Comparison of ENCODE assay signal across 24 cellular contexts in genomic region chr15:61138151-61138550, GRCh38.
DNase-seq lines count a peak whose midpoint lies in the region; ATAC-seq, FAIRE-seq and TF ChIP-seq lines count a peak whose summit lies in the region.
"Had no signal": no experiment of that assay in that cellular context is flagged by ENCODE, and none has a peak within 500 bp of the region (broad histone marks: within the 10 kb centered on the region; RNA-seq: fewer than 3 reads in every experiment).

No MANE protein-coding gene starts in this region.

- H3K9me3 Mint-ChIP-seq in astrocyte (ENCODE audit: unreplicated experiment): no peaks in the 10 kb centered on the region
- H3K9me3 Mint-ChIP-seq: CD4-positive, CD25-positive, alpha-beta regulatory T cell; H9 had no signal

- DNase-seq in EH (ENCODE audit: low read depth) (peak; percentile 6), astrocyte (ENCODE audit: low read depth) (peak; percentile 51), kidney (no peak), H7 (no peak), putamen (ENCODE audit: low spot score) (no peak)
- DNase-seq: CD4-positive, CD25-positive, alpha-beta regulatory T cell; COR-L47; DMS 273 treated with DMSO at 0.1 percent for 48 hours; EL; H9; NCI-H1048; NCI-H1436; NCI-H2029; NCI-H345; NCI-H524 treated with DMSO at 0.1 percent for 48 hours; PC-3; SIG-M5 had no signal

- no peaks in the 10 kb centered on the region for H3K36me3 Mint-ChIP-seq in astrocyte (ENCODE audit: low read depth, unreplicated experiment)
- H3K36me3 Mint-ChIP-seq: CD4-positive, CD25-positive, alpha-beta regulatory T cell had no signal

- TF ChIP-seq CTCF in astrocyte (IDR thresholded peaks at IDR 0.05; ENCODE audit: insufficient read depth, low read depth, low read length) (no peak), kidney (IDR thresholded peaks at IDR 0.05; ENCODE audit: borderline replicate concordance, extremely low read depth, insufficient read depth) (no peak)

- H3K27me3 ChIP-seq in astrocyte (ENCODE audit: insufficient read depth, low read length): no peaks in the 10 kb centered on the region
- H3K27me3 ChIP-seq in H7 (ENCODE audit: control insufficient read depth, insufficient read depth, low read length): no peaks in the 10 kb centered on the region

- H2AFZ ChIP-seq in astrocyte (ENCODE audit: low read depth, low read length): no peak overlapping the region

- no peak for FAIRE-seq in astrocyte (lab: Jason Lieb, UNC)
- peak; percentile 17 for FAIRE-seq in kidney (lab: Jason Lieb, UNC)
- FAIRE-seq: GM12878, GM19239 had no signal

- H4K20me1 ChIP-seq in astrocyte (ENCODE audit: insufficient read depth, low read length): peaks cover 12% of the 10 kb centered on the region

- H3K9me3 ChIP-seq in astrocyte (ENCODE audit: insufficient read depth, low read depth, low read length): no peaks in the 10 kb centered on the region
- H3K9me3 ChIP-seq in kidney (ENCODE audit: control insufficient read depth in 1 of 2, low read length in 2 of 2): no peaks in the 10 kb centered on the region

- intact Hi-C loops in kidney (cut with DNase I): no loop called here

- H3K4me1 Mint-ChIP-seq in astrocyte (ENCODE audit: low read depth, unreplicated experiment): peaks cover 6% of the 10 kb centered on the region
- H3K4me1 Mint-ChIP-seq: B cell; CD4-positive, CD25-positive, alpha-beta regulatory T cell had no signal

- no peak overlapping the region for H3K27ac Mint-ChIP-seq in astrocyte (ENCODE audit: unreplicated experiment)
- H3K27ac Mint-ChIP-seq: B cell; CD4-positive, CD25-positive, alpha-beta regulatory T cell; H9 had no signal

- H3K4me1 ChIP-seq in astrocyte (ENCODE audit: insufficient read depth, low read length) (no peaks in the 10 kb centered on the region), kidney (ENCODE audit: control insufficient read depth in 1 of 2, insufficient read depth in 1 of 2, low read depth in 1 of 2, low read length in 2 of 2) (no peaks in the 10 kb centered on the region)

- H3K36me3 ChIP-seq in astrocyte (ENCODE audit: insufficient read depth, low read length) (no peaks in the 10 kb centered on the region), kidney (ENCODE audit: control insufficient read depth in 1 of 2, insufficient read depth in 2 of 2, low read length in 2 of 2) (no peaks in the 10 kb centered on the region), H7 (replicated peaks; ENCODE audit: control insufficient read depth, insufficient read depth, low read length) (no peaks in the 10 kb centered on the region)

- ATAC-seq in HG02981 (IDR thresholded peaks at IDR 0.05; ENCODE audit: unreplicated experiment) (no peak), GM21515 (IDR thresholded peaks at IDR 0.05; ENCODE audit: unreplicated experiment) (no peak)
- ATAC-seq: GM12878, PC-3 had no signal

- no peaks in the 10 kb centered on the region for H3K27me3 Mint-ChIP-seq in astrocyte (ENCODE audit: low read depth, unreplicated experiment)

- no peak overlapping the region for H3K4me3 Mint-ChIP-seq in astrocyte (ENCODE audit: unreplicated experiment)
- H3K4me3 Mint-ChIP-seq: B cell; CD4-positive, CD25-positive, alpha-beta regulatory T cell; H9 had no signal

- no peak overlapping the region for H3K9ac ChIP-seq in astrocyte (ENCODE audit: low read length)
- H3K9ac ChIP-seq in kidney (ENCODE audit: low read length in 2 of 2): no peak overlapping the region

- H3K4me3 ChIP-seq in astrocyte (ENCODE audit: insufficient read depth, low read depth, low read length): no peak overlapping the region
- no peak overlapping the region for H3K4me3 ChIP-seq in kidney (ENCODE audit: low read length in 2 of 2)
- no peak overlapping the region for H3K4me3 ChIP-seq in H7 (ENCODE audit: insufficient read depth, low read depth, low read length)
- H3K4me3 ChIP-seq: GM12878 had no signal

- no peak overlapping the region for H3K4me2 ChIP-seq in astrocyte (ENCODE audit: low read length)

- no peak overlapping the region for H3K27ac ChIP-seq in astrocyte (ENCODE audit: low read depth, low read length)
- H3K27ac ChIP-seq in kidney (ENCODE audit: low read depth in 2 of 2, low read length in 2 of 2): no peak overlapping the region
- H3K27ac ChIP-seq: KMS-11, RWPE1 had no signal

- H3K79me2 ChIP-seq in astrocyte (ENCODE audit: insufficient read depth, low read length): no peaks in the 10 kb centered on the region

Comparison
In these comparisons a context has a peak if more than half of its experiments do, and no peak if none do; other contexts are left out.
1. DNase-seq: peak in EH (single experiment) and astrocyte (single experiment); none in kidney (single experiment), H7 (single experiment) and putamen (single experiment).